ENCODE assay signal across 11 cellular contexts in genomic region chr12:131736807-131737484, GRCh38. TPM values are rescaled to one million over a fixed set of nuclear protein-coding genes. Genes with fewer than 3 reads are reported as not detected.
DNase-seq lines count a peak whose midpoint lies in the region; ATAC-seq, FAIRE-seq and TF ChIP-seq lines count a peak whose summit lies in the region.
"Had no signal": no experiment of that assay in that cellular context is flagged by ENCODE, and none has a peak within 500 bp of the region (broad histone marks: within the 10 kb centered on the region; RNA-seq: fewer than 3 reads in every experiment).

No MANE protein-coding gene starts in this region.

- peaks cover 4% of the 10 kb centered on the region for H3K9me3 Mint-ChIP-seq in type B pancreatic cell

- H3K36me3 ChIP-seq in small intestine (ENCODE audit: control insufficient read depth in 2 of 2, insufficient read depth in 2 of 2, low read length in 2 of 2) = peaks cover 12 to 25% of the 10 kb centered on the region in 2 donors

- WGBS in small intestine, 3 donors = 90 to 92% (median 92%) methylated on average over 24 of the region's 24 CpGs

- no peaks in the 10 kb centered on the region for H3K27me3 ChIP-seq in small intestine (ENCODE audit: control insufficient read depth in 2 of 2, insufficient read depth in 2 of 2, low read length in 2 of 2)
- H3K27me3 ChIP-seq: cardiac muscle cell had no signal

- H3K4me3 ChIP-seq in small intestine (ENCODE audit: low read depth in 1 of 2, low read length in 2 of 2) (no peak overlapping the region), coronary artery (no peak overlapping the region)
- H3K4me3 ChIP-seq: cardiac muscle cell, skin epidermis had no signal

- H3K36me3 Mint-ChIP-seq in type B pancreatic cell = peaks cover 27% of the 10 kb centered on the region

- no peak overlapping the region for H3K4me3 Mint-ChIP-seq in type B pancreatic cell

- no peak for FAIRE-seq in small intestine (lab: Jason Lieb, UNC)
- FAIRE-seq: kidney had no signal

- H3K9me3 ChIP-seq in small intestine (ENCODE audit: control insufficient read depth, low read depth) = no peaks in the 10 kb centered on the region

- H3K4me1 Mint-ChIP-seq in type B pancreatic cell (ENCODE audit: unreplicated experiment) = no peaks in the 10 kb centered on the region

- peak overlapping the region; percentile 90 for H3K27ac Mint-ChIP-seq in type B pancreatic cell

- no peaks in the 10 kb centered on the region for H3K27me3 Mint-ChIP-seq in type B pancreatic cell

- TF ChIP-seq CTCF in type B pancreatic cell (conservative IDR thresholded peaks at IDR 0.05) (no peak), coronary artery (IDR thresholded peaks at IDR 0.05) (no peak)

- H3K27ac ChIP-seq in small intestine (ENCODE audit: low read depth in 1 of 2, low read length in 1 of 2) (no peak overlapping the region), coronary artery (no peak overlapping the region)
- H3K27ac ChIP-seq: cardiac muscle cell had no signal

- DNase-seq in HT-29 (ENCODE audit: low spot score) (peak; percentile 90), astrocyte of the hippocampus (ENCODE audit: low read depth, low spot score) (peak; percentile 88), iPS DF 19.7 (ENCODE audit: low read depth, low spot score) (peak; percentile 35), type B pancreatic cell (ENCODE audit: extremely low spot score, unreplicated experiment) (no peak), MV-4-11 (lab: John Stamatoyannopoulos, UW) (no peak), small intestine (no peak), coronary artery (ENCODE audit: low spot score) (no peak)
- DNase-seq: kidney had no signal

- H3K4me1 ChIP-seq in small intestine (ENCODE audit: control insufficient read depth in 2 of 2, insufficient read depth in 1 of 2, low read depth in 1 of 2, low read length in 1 of 2) = no peaks in the 10 kb centered on the region

- no peak for ATAC-seq in GM19452 (IDR thresholded peaks at IDR 0.05; ENCODE audit: unreplicated experiment)

RNA-seq across cellular contexts. Expression of gene SFSWAP, which starts 26.1 kb away (rescaled TPM):
- 37.4 TPM in 2 replicates for total RNA-seq in HT-29 (2014; rRNA removed; shearing (Covaris generic))
- 46.3 and 59.3 TPM in 2 replicates for total RNA-seq in type B pancreatic cell (ENCODE audit: low replicate concordance)
- 10 to 100 TPM; 19.7 to 34.7 (median 34.6) TPM for polyA plus RNA-seq in small intestine

Comparison
In these comparisons a context has a peak if more than half of its experiments do, and no peak if none do; other contexts are left out.
1. DNase-seq: peak in HT-29 (single experiment), astrocyte of the hippocampus (single experiment) and iPS DF 19.7 (single experiment); none in type B pancreatic cell (single experiment), MV-4-11 (single experiment), small intestine (single experiment) and coronary artery (single experiment).